8 cellular contexts compared by ENCODE assay signal in genomic region chr2:201235865-201236811, GRCh38. TPM values are rescaled to one million over a fixed set of nuclear protein-coding genes. Genes with fewer than 3 reads are reported as not detected.
DNase-seq lines count a peak whose midpoint lies in the region; ATAC-seq and TF ChIP-seq lines count a peak whose summit lies in the region.

No MANE protein-coding gene starts in this region.

- H3K4me3 ChIP-seq in breast epithelium (peak overlapping the region in 1 of 3 donors; percentile 13), kidney epithelial cell (ENCODE audit: low read depth, low read length) (no peak overlapping the region)

- H3K36me3 ChIP-seq in breast epithelium (no peaks in the 10 kb centered on the region), kidney epithelial cell (ENCODE audit: control insufficient read depth, insufficient read depth, low read length) (no peaks in the 10 kb centered on the region)

- ATAC-seq in GM18907 (IDR thresholded peaks at IDR 0.05; ENCODE audit: unreplicated experiment) = no peak

- H3K4me1 ChIP-seq in breast epithelium = peaks cover 0 to 11% of the 10 kb centered on the region in 2 donors

- TF ChIP-seq CTCF in breast epithelium (IDR thresholded peaks at IDR 0.05) = peak; percentile 8 to 59 (median 58)
- peak; percentile 54 for TF ChIP-seq CTCF in kidney epithelial cell (IDR thresholded peaks at IDR 0.05; ENCODE audit: insufficient read depth, low read length, poor library complexity, severe bottlenecking)

- DNase-seq in DMS153 treated with DMSO at 0.1 percent for 48 hours (lab: John Stamatoyannopoulos, UW; ENCODE audit: unreplicated experiment) (peak; percentile 22), DMS153 (lab: John Stamatoyannopoulos, UW) (no peak), M059J (ENCODE audit: low read depth) (peak; percentile 77), SW480 (ENCODE audit: low spot score) (peak; percentile 52), breast epithelium (ENCODE audit: low spot score in 2 of 2) (peak in 1 of 2 donors; percentile 28), kidney epithelial cell (ENCODE audit: low read depth) (no peak)
- peak; percentile 36 to 37 for DNase-seq in stimulated activated CD4-positive, alpha-beta T cell treated with anti-CD3 and anti-CD28 coated beads, Interleukin-2, amount 100 ng/mL, for 48 hours

- H3K27me3 ChIP-seq in breast epithelium = no peaks in the 10 kb centered on the region
- no peaks in the 10 kb centered on the region for H3K27me3 ChIP-seq in kidney epithelial cell (ENCODE audit: control insufficient read depth, insufficient read depth, low read length)

- no peak for TF ChIP-seq POLR2A in breast epithelium (IDR thresholded peaks at IDR 0.05)

- intact Hi-C loops in breast epithelium (cut with DNase I; ENCODE audit: low total_unique reads) = no loop called here

- H3K9me3 ChIP-seq in breast epithelium = no peaks in the 10 kb centered on the region

- H3K27ac ChIP-seq in breast epithelium = no peak overlapping the region

RNA-seq across cellular contexts. Expression of gene CASP8, which starts 24.2 kb away (rescaled TPM):
- total RNA-seq in M059J (2014; rRNA removed; shearing (Covaris generic)) = 15.0 and 27.0 TPM in 2 replicates
- total RNA-seq in breast epithelium (10 to 100 TPM; 18.2 to 28.8 (median 21.3) TPM), kidney epithelial cell (13.9 and 14.2 TPM in 2 replicates)

RNA-seq across cellular contexts. Expression of gene CASP10, which starts 53.2 kb away (rescaled TPM):
- 6.4 and 7.9 TPM in 2 replicates for total RNA-seq in M059J (2014; rRNA removed; shearing (Covaris generic))
- 10 to 100 TPM in 1 of 3 donors, 1 to 10 TPM in 2; 5.7 to 13.1 (median 9.6) TPM for total RNA-seq in breast epithelium
- 1.5 and 2.5 TPM in 2 replicates for total RNA-seq in kidney epithelial cell

Comparison
In these comparisons a context has a peak if more than half of its experiments do, and no peak if none do; other contexts are left out.
1. DNase-seq: peak in DMS153 treated with DMSO at 0.1 percent for 48 hours (single experiment), M059J (single experiment), SW480 (single experiment) and stimulated activated CD4-positive, alpha-beta T cell treated with anti-CD3 and anti-CD28 coated beads, Interleukin-2, amount 100 ng/mL, for 48 hours (2 of 2); none in DMS153 (single experiment) and kidney epithelial cell (single experiment).